Comparison of ENCODE assay signal across 9 cellular contexts in the genomic region with DNA sequence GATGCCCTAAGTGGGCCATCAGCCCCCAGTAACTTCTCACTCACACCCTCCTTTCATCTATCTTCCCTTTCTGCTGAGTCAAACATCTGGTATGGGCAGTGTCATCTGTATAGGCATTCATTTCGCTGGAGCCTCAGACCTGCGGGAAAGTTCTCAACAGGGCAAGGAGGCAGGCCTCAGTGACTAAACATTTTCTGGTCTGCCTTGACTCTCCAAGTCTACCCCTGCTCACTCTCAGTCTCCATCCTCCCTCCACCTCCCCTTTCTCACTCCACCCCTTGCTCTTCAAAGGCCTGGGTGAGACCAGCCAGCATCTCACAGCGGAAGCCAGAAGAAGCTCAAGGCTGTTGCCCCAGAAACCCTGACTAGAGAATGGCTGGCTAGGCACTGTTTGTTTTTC.
DNase-seq lines count a peak whose midpoint lies in the region.
"Had no signal": no experiment of that assay in that cellular context is flagged by ENCODE, and none has a peak within 500 bp of the region (broad histone marks: within the 10 kb centered on the region; RNA-seq: fewer than 3 reads in every experiment).

No MANE protein-coding gene starts in this region.

- peaks cover 0 to 28% of the 10 kb centered on the region in 2 donors for H3K4me1 ChIP-seq in muscle layer of duodenum (ENCODE audit: control insufficient read depth in 1 of 2, insufficient read depth in 2 of 2, low read length in 2 of 2)
- peaks cover 10% of the 10 kb centered on the region for H3K4me1 ChIP-seq in CD8-positive, alpha-beta memory T cell (ENCODE audit: insufficient read depth, low read length)

- no peaks in the 10 kb centered on the region for H3K9me3 ChIP-seq in muscle layer of duodenum (ENCODE audit: control insufficient read depth in 1 of 2, low read length in 2 of 2)
- no peaks in the 10 kb centered on the region for H3K9me3 ChIP-seq in CD8-positive, alpha-beta memory T cell (ENCODE audit: low read length)

- peaks cover 0 to 12% (median 0%) of the 10 kb centered on the region in 5 donors for H3K9me3 Mint-ChIP-seq in CD8-positive, alpha-beta memory T cell

- DNase-seq in AG08395 (ENCODE audit: low spot score), result peak; percentile 37
- DNase-seq in HT1080 (ENCODE audit: low read depth), result peak; percentile 83
- peak; percentile 47 for DNase-seq in cerebellar cortex (ENCODE audit: low spot score)
- no peak for DNase-seq in activated effector memory CD4-positive, alpha-beta T cell treated with anti-CD3 and anti-CD28 coated beads, Interleukin-2, amount 50 U/mL, for 16 hours
- no peak for DNase-seq in NCI-H2196 (lab: John Stamatoyannopoulos, UW; ENCODE audit: unreplicated experiment)
- no peak for DNase-seq in stimulated activated CD8-positive, alpha-beta memory T cell treated with anti-CD3 and anti-CD28 coated beads, Interleukin-4, amount 100 ng/mL, for 48 hours
- no peak for DNase-seq in CD8-positive, alpha-beta memory T cell
- DNase-seq: PC-3 had no signal

- H3K4me3 ChIP-seq in muscle layer of duodenum (ENCODE audit: low read depth in 1 of 2, low read length in 2 of 2), result peak overlapping the region in 1 of 2 donors; percentile 84
- no peak overlapping the region for H3K4me3 ChIP-seq in CD8-positive, alpha-beta memory T cell (ENCODE audit: low read length)

- H3K27me3 ChIP-seq in muscle layer of duodenum (ENCODE audit: low read depth, low read length), result no peaks in the 10 kb centered on the region
- H3K27me3 ChIP-seq in CD8-positive, alpha-beta memory T cell (ENCODE audit: insufficient read depth, low read length, poor library complexity, severe bottlenecking), result peaks cover 9% of the 10 kb centered on the region

- CTCF ChIA-PET in CD8-positive, alpha-beta memory T cell (lab: Charles Lee), result no interaction called here

- H3K27me3 Mint-ChIP-seq in CD8-positive, alpha-beta memory T cell, result peaks cover 26 to 74% of the 10 kb centered on the region in 2 donors

- POLR2A ChIA-PET in CD8-positive, alpha-beta memory T cell (lab: Charles Lee), result no interaction called here

- peaks cover 16 to 23% (median 20%) of the 10 kb centered on the region in 3 donors for H3K4me1 Mint-ChIP-seq in CD8-positive, alpha-beta memory T cell

- no peak overlapping the region for H3K27ac Mint-ChIP-seq in CD8-positive, alpha-beta memory T cell

- H3K27ac ChIP-seq in muscle layer of duodenum (ENCODE audit: low read length), result peak overlapping the region; percentile 28
- no peak overlapping the region for H3K27ac ChIP-seq in CD8-positive, alpha-beta memory T cell (ENCODE audit: low read depth, low read length)

- no peaks in the 10 kb centered on the region for H3K36me3 ChIP-seq in muscle layer of duodenum (ENCODE audit: control insufficient read depth in 1 of 2, insufficient read depth in 2 of 2, low read length in 2 of 2)
- H3K36me3 ChIP-seq in CD8-positive, alpha-beta memory T cell (ENCODE audit: insufficient read depth, low read length), result no peaks in the 10 kb centered on the region

- H3K4me3 Mint-ChIP-seq in CD8-positive, alpha-beta memory T cell, result no peak overlapping the region

- no peaks in the 10 kb centered on the region for H3K36me3 Mint-ChIP-seq in CD8-positive, alpha-beta memory T cell

Comparison
In these comparisons a context has a peak if more than half of its experiments do, and no peak if none do; other contexts are left out.
1. DNase-seq: peak in AG08395 (single experiment), HT1080 (single experiment) and cerebellar cortex (single experiment); none in activated effector memory CD4-positive, alpha-beta T cell treated with anti-CD3 and anti-CD28 coated beads, Interleukin-2, amount 50 U/mL, for 16 hours (single experiment), NCI-H2196 (single experiment), stimulated activated CD8-positive, alpha-beta memory T cell treated with anti-CD3 and anti-CD28 coated beads, Interleukin-4, amount 100 ng/mL, for 48 hours (single experiment) and CD8-positive, alpha-beta memory T cell (0 of 5).